Comparison of ENCODE assay signal across 1 cellular context in genomic region chr1:156471496-156472490, GRCh38.
A peak's percentile ranks its signal among the peaks of the same experiment; 100 is the strongest.
TF ChIP-seq lines count a peak whose summit lies in the region.

No MANE protein-coding gene starts in this region.

TF ChIP-seq in HepG2, 621 proteins besides CTCF, POLR2A, EP300 and RAD21 (continued from another document):
- TF ChIP-seq FOSL1 (CRISPR knock-in tag; IDR thresholded peaks at IDR 0.05; ENCODE audit: borderline replicate concordance) (peak; percentile 74; the same call in 1 of the 2 replicates), IRF2 (CRISPR knock-in tag; IDR thresholded peaks at IDR 0.05) (peak; percentile 96), GTF3A (CRISPR knock-in tag; conservative IDR thresholded peaks at IDR 0.05) (peak; percentile 98), STAT5B (CRISPR knock-in tag; IDR thresholded peaks at IDR 0.05) (no peak), ZNF704 (CRISPR knock-in tag; IDR thresholded peaks at IDR 0.05; ENCODE audit: borderline replicate concordance) (peak; percentile 64; the same call in 1 of the 2 replicates), FOXA1 (IDR thresholded peaks at IDR 0.05) (peak; percentile 96), FOXA1 (CRISPR knock-in tag; IDR thresholded peaks at IDR 0.05) (peak; percentile 100), MNT (IDR thresholded peaks at IDR 0.05) (peak; percentile 79), TFDP1 (CRISPR knock-in tag; IDR thresholded peaks at IDR 0.05; ENCODE audit: borderline replicate concordance) (peak; percentile 37; the same call in 1 of the 2 replicates), HDAC6 (IDR thresholded peaks at IDR 0.05; ENCODE audit: low read depth, low read length) (no peak), FOSL2 (CRISPR knock-in tag; IDR thresholded peaks at IDR 0.05) (peak; percentile 97), ELF4 (CRISPR knock-in tag; IDR thresholded peaks at IDR 0.05; ENCODE audit: borderline replicate concordance) (no peak), ZBTB8A (CRISPR knock-in tag; IDR thresholded peaks at IDR 0.05; ENCODE audit: borderline replicate concordance, low read depth) (peak; percentile 67; the same call in 1 of the 2 replicates), ZNF646 (CRISPR knock-in tag; IDR thresholded peaks at IDR 0.05) (no peak; the same call in 1 of the 2 replicates), GMEB1 (CRISPR knock-in tag; IDR thresholded peaks at IDR 0.05; ENCODE audit: borderline replicate concordance) (peak; percentile 59; the same call in 1 of the 2 replicates), ZBTB46 (CRISPR knock-in tag; IDR thresholded peaks at IDR 0.05; ENCODE audit: borderline replicate concordance) (peak; percentile 93; the same call in 1 of the 2 replicates), KAT2B (IDR thresholded peaks at IDR 0.05; ENCODE audit: borderline replicate concordance, low read depth, low read length) (no peak), SIN3B (IDR thresholded peaks at IDR 0.05; ENCODE audit: low read length) (no peak), SOX13 (IDR thresholded peaks at IDR 0.05) (no peak), SOX13 (CRISPR knock-in tag; conservative IDR thresholded peaks at IDR 0.05 in 1 of 2, IDR thresholded peaks at IDR 0.05 in 1 of 2) (peak in 1 of 2 experiments; percentile 95; a peak in 2 of 4 replicates), EZH2 (conservative IDR thresholded peaks at IDR 0.05; ENCODE audit: low read depth, low read length) (no peak), HNRNPUL1 (IDR thresholded peaks at IDR 0.05; ENCODE audit: low read depth, low read length) (no peak)
